1 cellular context compared by ENCODE assay signal in the genomic region with DNA sequence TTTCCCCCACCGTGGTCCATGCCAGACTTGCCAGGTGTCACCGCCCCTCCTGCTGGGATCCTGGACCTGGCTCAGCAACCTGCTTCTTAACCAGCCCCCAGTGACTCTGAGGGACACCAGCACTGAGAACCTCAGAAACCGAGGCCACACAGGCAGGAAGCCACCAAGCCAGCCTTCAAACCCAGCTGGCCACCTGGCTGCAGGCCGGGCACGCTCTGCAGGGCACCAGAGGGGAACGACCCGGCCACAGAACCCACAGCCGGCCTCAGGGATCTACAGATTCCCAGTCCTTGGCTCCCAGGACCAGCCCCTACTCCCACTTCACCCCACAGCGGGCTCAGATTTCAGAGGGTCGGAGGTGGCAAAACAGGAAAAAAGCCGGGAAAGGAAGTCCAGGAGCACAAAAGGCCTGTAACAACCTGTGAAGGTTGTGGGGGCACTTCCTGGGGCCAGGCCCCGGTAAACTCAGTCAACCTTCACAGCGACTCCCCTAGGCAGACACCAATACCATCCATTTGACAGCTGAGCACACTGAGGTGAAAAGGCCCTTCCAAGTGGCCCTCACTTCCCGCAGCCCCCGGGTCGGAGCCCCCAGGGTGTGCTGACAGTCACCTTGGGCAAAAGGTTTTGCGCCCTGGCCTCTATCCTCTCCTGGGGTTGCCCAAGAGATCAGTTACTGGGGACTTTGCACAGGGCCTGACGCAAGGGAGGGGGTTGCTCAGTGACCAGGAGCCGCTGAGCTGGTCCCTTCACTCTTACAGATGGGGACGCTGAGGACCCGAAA.
TF ChIP-seq lines count a peak whose summit lies in the region.

No MANE protein-coding gene starts in this region.

TF ChIP-seq in HEK293, 187 proteins besides CTCF, POLR2A, EP300 and RAD21:
- peak; percentile 48; the same call in 1 of the 2 replicates for TF ChIP-seq GLIS1 (tag by site-specific recombination; IDR thresholded peaks at IDR 0.05)
- TF ChIP-seq ZIC2 (tag by site-specific recombination; IDR thresholded peaks at IDR 0.05): peak; percentile 27; the same call in 1 of the 2 replicates
- no peak for TF ChIP-seq ZFP69B (tag by site-specific recombination; IDR thresholded peaks at IDR 0.05)
